24 cellular contexts compared by ENCODE assay signal in the genomic region with DNA sequence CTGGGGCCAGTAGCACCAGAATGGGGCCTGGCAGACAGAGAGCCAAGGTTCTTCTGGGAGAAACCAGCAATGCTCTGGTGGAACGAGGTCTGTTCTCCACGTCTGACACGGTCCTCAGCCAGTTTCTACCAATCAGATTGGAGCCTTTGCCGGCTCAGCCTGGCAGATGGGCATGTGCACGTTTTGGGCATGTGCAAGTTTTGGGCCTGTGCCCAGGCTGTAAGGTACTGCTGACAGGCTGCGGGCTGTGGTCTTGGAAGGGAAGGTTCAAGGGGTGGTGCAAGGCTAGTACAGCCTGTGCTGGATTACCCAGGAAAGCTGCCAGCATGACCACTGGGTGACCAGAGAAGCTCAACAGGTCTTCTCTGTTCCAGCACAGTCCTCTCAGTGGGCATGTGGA.
A peak's percentile ranks its signal among the peaks of the same experiment; 100 is the strongest.
DNase-seq lines count a peak whose midpoint lies in the region; ATAC-seq and TF ChIP-seq lines count a peak whose summit lies in the region.
"Had no signal": no experiment of that assay in that cellular context is flagged by ENCODE, and none has a peak within 500 bp of the region (broad histone marks: within the 10 kb centered on the region; RNA-seq: fewer than 3 reads in every experiment).

No MANE protein-coding gene starts in this region.

- POLR2A ChIA-PET in PC-3 (lab: Charles Lee; ENCODE audit: unreplicated experiment): no interaction called here

- H3K36me3 ChIP-seq in trophoblast cell (ENCODE audit: control insufficient read depth in 1 of 2, insufficient read depth in 2 of 2, low read length in 2 of 2): no peaks in the 10 kb centered on the region
- no peaks in the 10 kb centered on the region for H3K36me3 ChIP-seq in PC-3 (ENCODE audit: low read depth, low read length)
- H3K36me3 ChIP-seq: transverse colon, WERI-Rb-1 had no signal

- no peak overlapping the region for H2BK5ac ChIP-seq in trophoblast cell (ENCODE audit: low read depth, low read length, poor library complexity)

- no peaks in the 10 kb centered on the region for H3K79me1 ChIP-seq in trophoblast cell (ENCODE audit: low read length)

- H4K91ac ChIP-seq in trophoblast cell (ENCODE audit: low read depth, low read length): no peak overlapping the region

- no peak overlapping the region for H3K23ac ChIP-seq in trophoblast cell (ENCODE audit: low read length)

- DNase-seq in LHCN-M2 (ENCODE audit: low read depth) (peak; percentile 67), fibroblast of gingiva (ENCODE audit: low read depth) (peak; percentile 79), trophoblast cell (no peak), islet precursor cell (no peak), PC-3 (no peak), NCI-H2227 treated with DMSO at 0.1 percent for 48 hours (lab: John Stamatoyannopoulos, UW) (no peak)
- DNase-seq: activated CD4-positive, alpha-beta T cell treated with anti-CD3 and anti-CD28 coated beads, Interleukin-2, amount 50 U/mL, for 4 hours; activated effector memory CD4-positive, alpha-beta T cell treated with anti-CD3 and anti-CD28 coated beads, Interleukin-2, amount 50 U/mL, for 16 hours; activated naive CD8-positive, alpha-beta T cell treated with anti-CD3 and anti-CD28 coated beads, Interleukin-2, amount 50 U/mL, for 24 hours; CD4-positive, alpha-beta memory T cell; cortex of kidney; DMS79; foreskin melanocyte; kidney glomerular epithelial cell; NCI-H1417; NCI-H774; small intestine; stimulated activated CD4-positive, alpha-beta T cell treated with anti-CD3 and anti-CD28 coated beads, Interleukin-4, amount 100 ng/mL, for 1 hour; stimulated activated naive CD8-positive, alpha-beta T cell treated with anti-CD3 and anti-CD28 coated beads, Interleukin-15, Interleukin-2, amounts not matched to agents 100 U/mL and 50 U/mL, for 24 hours; transverse colon; WERI-Rb-1 had no signal

- ATAC-seq in PC-3 (no peak), GM19035 (IDR thresholded peaks at IDR 0.05; ENCODE audit: unreplicated experiment) (no peak)
- ATAC-seq: activated naive CD8-positive, alpha-beta T cell treated with anti-CD3 and anti-CD28 coated beads, Interleukin-2, amount 50 U/mL, for 24 hours; stimulated activated naive CD8-positive, alpha-beta T cell treated with anti-CD3 and anti-CD28 coated beads, Interleukin-15, Interleukin-2, amounts not matched to agents 100 U/mL and 50 U/mL, for 24 hours had no signal

- H3K9me2 ChIP-seq in PC-3 (replicated peaks; ENCODE audit: low read length): no peaks in the 10 kb centered on the region

- H3K9me3 ChIP-seq in trophoblast cell (ENCODE audit: insufficient read depth, low read depth, low read length): no peaks in the 10 kb centered on the region
- no peaks in the 10 kb centered on the region for H3K9me3 ChIP-seq in PC-3 (ENCODE audit: low read length)
- H3K9me3 ChIP-seq: transverse colon had no signal

- H3K14ac ChIP-seq in trophoblast cell (ENCODE audit: low read length): no peak overlapping the region

- no peak for TF ChIP-seq CTCF in C4-2B (conservative IDR thresholded peaks at IDR 0.05)
- TF ChIP-seq CTCF in PC-3 (conservative IDR thresholded peaks at IDR 0.05; ENCODE audit: low read depth, low read length): no peak

- no TSS peak for BruUV-seq in PC-3 (replicated peaks; lab: Mats Ljungman, UMichigan)

- H4K20me1 ChIP-seq in PC-3 (ENCODE audit: low read length): no peaks in the 10 kb centered on the region

- H3K27ac ChIP-seq in C4-2B (peak overlapping the region; percentile 41), trophoblast cell (ENCODE audit: low read depth, low read length) (no peak overlapping the region), PC-3 (ENCODE audit: low read length) (no peak overlapping the region)
- H3K27ac ChIP-seq: parathyroid adenoma, transverse colon, WERI-Rb-1 had no signal

- no peak overlapping the region for H4K8ac ChIP-seq in trophoblast cell (ENCODE audit: low read depth, low read length)

- H3K18ac ChIP-seq in trophoblast cell (ENCODE audit: low read length): no peak overlapping the region

- intact Hi-C loops in PC-3 (cut with micrococcal nuclease): no loop called here

- no peak overlapping the region for H2BK12ac ChIP-seq in trophoblast cell (ENCODE audit: low read length)

- no peak overlapping the region for H4K12ac ChIP-seq in trophoblast cell (ENCODE audit: low read depth, low read length)

- H3K9ac ChIP-seq in trophoblast cell (ENCODE audit: low read length) (no peak overlapping the region), PC-3 (ENCODE audit: low read length) (no peak overlapping the region)
- H3K9ac ChIP-seq: parathyroid adenoma had no signal

- H3K4me2 ChIP-seq in trophoblast cell (ENCODE audit: low read length) (no peak overlapping the region), PC-3 (ENCODE audit: low read length) (no peak overlapping the region)

- H2BK120ac ChIP-seq in trophoblast cell (ENCODE audit: insufficient read depth, low read length, poor library complexity): no peak overlapping the region

- H3K4me3 ChIP-seq in trophoblast cell (ENCODE audit: low read depth, low read length) (peak overlapping the region; percentile 38), PC-3 (ENCODE audit: low read length) (no peak overlapping the region)
- H3K4me3 ChIP-seq: transverse colon had no signal

- no peaks in the 10 kb centered on the region for H3F3A ChIP-seq in PC-3 (ENCODE audit: low read length, unreplicated experiment)

- no peak overlapping the region for H2AK5ac ChIP-seq in trophoblast cell (ENCODE audit: low read length)

- no peaks in the 10 kb centered on the region for H3K79me2 ChIP-seq in trophoblast cell (ENCODE audit: control insufficient read depth, insufficient read depth, low read length, poor library complexity)
- H3K79me2 ChIP-seq in PC-3 (ENCODE audit: low read length): no peaks in the 10 kb centered on the region

- no CpG with 5 or more reads among the region's 6 CpGs for WGBS in trophoblast cell (ENCODE audit: extremely low coverage, insufficient coverage, insufficient read length)

- H3K4me1 ChIP-seq in trophoblast cell (ENCODE audit: control insufficient read depth in 1 of 2, insufficient read depth in 2 of 2, low read length in 2 of 2) (no peaks in the 10 kb centered on the region), PC-3 (ENCODE audit: insufficient read depth, low read length) (no peaks in the 10 kb centered on the region)

- no peak overlapping the region for H3K4ac ChIP-seq in trophoblast cell (ENCODE audit: low read depth, low read length)

- CTCF ChIA-PET in PC-3 (lab: Charles Lee): no interaction called here

- H2AFZ ChIP-seq in trophoblast cell (ENCODE audit: insufficient read depth, low read length, poor library complexity) (no peak overlapping the region), PC-3 (ENCODE audit: low read length) (no peak overlapping the region)
- H2AFZ ChIP-seq: parathyroid adenoma had no signal

- no peaks in the 10 kb centered on the region for H3K27me3 ChIP-seq in trophoblast cell (ENCODE audit: insufficient read depth, low read length)
- no peaks in the 10 kb centered on the region for H3K27me3 ChIP-seq in PC-3 (ENCODE audit: low read length)
- H3K27me3 ChIP-seq: transverse colon had no signal

Comparison
In these comparisons a context has a peak if more than half of its experiments do, and no peak if none do; other contexts are left out.
1. DNase-seq: peak in LHCN-M2 (single experiment) and fibroblast of gingiva (single experiment); none in trophoblast cell (0 of 2), islet precursor cell (single experiment), PC-3 (single experiment) and NCI-H2227 treated with DMSO at 0.1 percent for 48 hours (single experiment).